ENCODE assay signal across 32 cellular contexts in genomic region chr3:24645047-24645446, GRCh38.
"Had no signal": no experiment of that assay in that cellular context is flagged by ENCODE, and none has a peak within 500 bp of the region (broad histone marks: within the 10 kb centered on the region; RNA-seq: fewer than 3 reads in every experiment).

No MANE protein-coding gene starts in this region.

- H3K4me3 ChIP-seq: body of pancreas, breast epithelium, MG63, SJCRH30, SK-N-MC had no signal

- DNase-seq: activated CD4-positive, alpha-beta memory T cell treated with anti-CD3 and anti-CD28 coated beads, Interleukin-2, amount 10 ng/mL, durations not matched to agents 7 days and 5 days; activated CD4-positive, alpha-beta T cell treated with anti-CD3 and anti-CD28 coated beads for 1 hour; activated CD4-positive, alpha-beta T cell treated with anti-CD3 and anti-CD28 coated beads for 48 hours; activated CD4-positive, CD25-positive, alpha-beta regulatory T cell; activated CD8-positive, alpha-beta memory T cell treated with anti-CD3 and anti-CD28 coated beads for 24 hours; activated CD8-positive, alpha-beta memory T cell treated with anti-CD3 and anti-CD28 coated beads, Interleukin-2, amount 10 ng/mL, durations not matched to agents 7 days and 5 days; activated CD8-positive, alpha-beta memory T cell treated with anti-CD3 and anti-CD28 coated beads, Interleukin-2, amount 50 U/mL, for 48 hours; activated effector memory CD4-positive, alpha-beta T cell treated with anti-CD3 and anti-CD28 coated beads, Interleukin-2, amount 50 U/mL, for 16 hours; activated naive CD4-positive, alpha-beta T cell; activated naive CD8-positive, alpha-beta T cell treated with anti-CD3 and anti-CD28 coated beads, Interleukin-2, amount 10 ng/mL, durations not matched to agents 7 days and 5 days; activated T-cell treated with anti-CD3 and anti-CD28 coated beads, Interleukin-2, amount 50 U/mL, for 48 hours; body of pancreas; Kasumi-1; KG1; MG63; NCI-H1092; NCI-H146; NCI-H187; NCI-H2029 treated with DMSO at 0.1 percent for 48 hours; NCI-H2107; NCI-H2171; NCI-H446 treated with DMSO at 0.1 percent for 48 hours; NCI-H524; NCI-H69; SHP77; SJCRH30; T1000; WERI-Rb-1 had no signal

- H3K9me3 Mint-ChIP-seq: activated CD4-positive, alpha-beta memory T cell treated with anti-CD3 and anti-CD28 coated beads, Interleukin-2, amount 10 ng/mL, durations not matched to agents 7 days and 5 days; activated naive CD8-positive, alpha-beta T cell treated with anti-CD3 and anti-CD28 coated beads, Interleukin-2, amount 10 ng/mL, durations not matched to agents 7 days and 5 days had no signal

- H3K9me3 ChIP-seq: body of pancreas, breast epithelium, MG63, SJCRH30 had no signal

- H3K27ac Mint-ChIP-seq: activated CD4-positive, alpha-beta memory T cell treated with anti-CD3 and anti-CD28 coated beads, Interleukin-2, amount 10 ng/mL, durations not matched to agents 7 days and 5 days; activated CD8-positive, alpha-beta memory T cell treated with anti-CD3 and anti-CD28 coated beads, Interleukin-2, amount 10 ng/mL, durations not matched to agents 7 days and 5 days; activated naive CD4-positive, alpha-beta T cell treated with anti-CD3 and anti-CD28 coated beads, Interleukin-2, amount 50 U/mL, for 24 hours; activated naive CD8-positive, alpha-beta T cell treated with anti-CD3 and anti-CD28 coated beads, Interleukin-2, amount 10 ng/mL, durations not matched to agents 7 days and 5 days had no signal

- H3K36me3 ChIP-seq: breast epithelium, MG63, SJCRH30, WERI-Rb-1 had no signal

- H3K27me3 ChIP-seq: body of pancreas, breast epithelium, MG63 had no signal

- H3K36me3 Mint-ChIP-seq: activated CD8-positive, alpha-beta memory T cell treated with anti-CD3 and anti-CD28 coated beads, Interleukin-2, amount 10 ng/mL, durations not matched to agents 7 days and 5 days; activated naive CD4-positive, alpha-beta T cell treated with anti-CD3 and anti-CD28 coated beads, Interleukin-2, amount 50 U/mL, for 24 hours; activated naive CD8-positive, alpha-beta T cell treated with anti-CD3 and anti-CD28 coated beads, Interleukin-2, amount 10 ng/mL, durations not matched to agents 7 days and 5 days had no signal

- H3K27ac ChIP-seq: body of pancreas, breast epithelium, SJCRH30, SK-N-MC, WERI-Rb-1 had no signal

- H3K4me1 Mint-ChIP-seq: activated CD4-positive, alpha-beta memory T cell treated with anti-CD3 and anti-CD28 coated beads, Interleukin-2, amount 10 ng/mL, durations not matched to agents 7 days and 5 days; activated CD8-positive, alpha-beta memory T cell treated with anti-CD3 and anti-CD28 coated beads, Interleukin-2, amount 10 ng/mL, durations not matched to agents 7 days and 5 days; activated naive CD4-positive, alpha-beta T cell treated with anti-CD3 and anti-CD28 coated beads, Interleukin-2, amount 50 U/mL, for 24 hours; activated naive CD8-positive, alpha-beta T cell treated with anti-CD3 and anti-CD28 coated beads, Interleukin-2, amount 10 ng/mL, durations not matched to agents 7 days and 5 days had no signal

- H3K27me3 Mint-ChIP-seq: activated CD4-positive, alpha-beta memory T cell treated with anti-CD3 and anti-CD28 coated beads, Interleukin-2, amount 10 ng/mL, durations not matched to agents 7 days and 5 days; activated CD8-positive, alpha-beta memory T cell treated with anti-CD3 and anti-CD28 coated beads, Interleukin-2, amount 10 ng/mL, durations not matched to agents 7 days and 5 days; activated naive CD4-positive, alpha-beta T cell treated with anti-CD3 and anti-CD28 coated beads, Interleukin-2, amount 50 U/mL, for 24 hours; activated naive CD8-positive, alpha-beta T cell treated with anti-CD3 and anti-CD28 coated beads, Interleukin-2, amount 10 ng/mL, durations not matched to agents 7 days and 5 days had no signal

- H3K4me1 ChIP-seq: body of pancreas, breast epithelium, SJCRH30 had no signal

- ATAC-seq: activated CD8-positive, alpha-beta memory T cell treated with anti-CD3 and anti-CD28 coated beads, Interleukin-2, amount 10 ng/mL, durations not matched to agents 7 days and 5 days; body of pancreas; Panc1 had no signal

- H3K4me3 Mint-ChIP-seq: activated CD4-positive, alpha-beta memory T cell treated with anti-CD3 and anti-CD28 coated beads, Interleukin-2, amount 10 ng/mL, durations not matched to agents 7 days and 5 days; activated CD8-positive, alpha-beta memory T cell treated with anti-CD3 and anti-CD28 coated beads, Interleukin-2, amount 10 ng/mL, durations not matched to agents 7 days and 5 days; activated naive CD4-positive, alpha-beta T cell treated with anti-CD3 and anti-CD28 coated beads, Interleukin-2, amount 50 U/mL, for 24 hours; activated naive CD8-positive, alpha-beta T cell treated with anti-CD3 and anti-CD28 coated beads, Interleukin-2, amount 10 ng/mL, durations not matched to agents 7 days and 5 days had no signal
